ENCODE assay signal across 12 cellular contexts in genomic region chr20:17867119-17867518, GRCh38.
"Had no signal": no experiment of that assay in that cellular context is flagged by ENCODE, and none has a peak within 500 bp of the region (broad histone marks: within the 10 kb centered on the region; RNA-seq: fewer than 3 reads in every experiment).

No MANE protein-coding gene starts in this region.

- H3K36me3 Mint-ChIP-seq: immature natural killer cell, memory B cell had no signal

- H3K4me3 Mint-ChIP-seq: activated naive CD4-positive, alpha-beta T cell treated with anti-CD3 and anti-CD28 coated beads for 36 hours; immature natural killer cell; memory B cell; nephron progenitor cell; stimulated activated naive CD8-positive, alpha-beta T cell treated with anti-CD3 and anti-CD28 coated beads, Interleukin-15, Interleukin-2, amounts not matched to agents 100 ng/mL and 50 ng/mL, for 24 hours; T-helper 1 cell treated with Interleukin-12 subunit alpha and Interleukin-12 subunit beta and Interleukin-4 antibody, amounts not matched to agents 30 μg/mL and 1 μg/mL, for 36 hours had no signal

- H3K9me3 Mint-ChIP-seq: activated naive CD4-positive, alpha-beta T cell treated with anti-CD3 and anti-CD28 coated beads for 36 hours; immature natural killer cell; memory B cell; nephron progenitor cell; stimulated activated naive CD8-positive, alpha-beta T cell treated with anti-CD3 and anti-CD28 coated beads, Interleukin-15, Interleukin-2, amounts not matched to agents 100 ng/mL and 50 ng/mL, for 24 hours; T-helper 1 cell treated with Interleukin-12 subunit alpha and Interleukin-12 subunit beta and Interleukin-4 antibody, amounts not matched to agents 30 μg/mL and 1 μg/mL, for 36 hours had no signal

- DNase-seq: activated CD4-positive, alpha-beta T cell treated with anti-CD3 and anti-CD28 coated beads for 48 hours; activated naive CD4-positive, alpha-beta T cell treated with anti-CD3 and anti-CD28 coated beads for 36 hours; colonic mucosa; effector CD4-positive, alpha-beta T cell; immature natural killer cell; left colon; nephron progenitor cell; stimulated activated CD4-positive, alpha-beta T cell treated with anti-CD3 and anti-CD28 coated beads, Interleukin-15, amount 100 ng/mL, for 24 hours; stimulated activated CD4-positive, alpha-beta T cell treated with anti-CD3 and anti-CD28 coated beads, Interleukin-4, amount 100 ng/mL, for 24 hours had no signal

- ATAC-seq: left colon had no signal

- H3K27ac Mint-ChIP-seq: activated naive CD4-positive, alpha-beta T cell treated with anti-CD3 and anti-CD28 coated beads for 36 hours; immature natural killer cell; memory B cell; nephron progenitor cell; stimulated activated naive CD8-positive, alpha-beta T cell treated with anti-CD3 and anti-CD28 coated beads, Interleukin-15, Interleukin-2, amounts not matched to agents 100 ng/mL and 50 ng/mL, for 24 hours; T-helper 1 cell treated with Interleukin-12 subunit alpha and Interleukin-12 subunit beta and Interleukin-4 antibody, amounts not matched to agents 30 μg/mL and 1 μg/mL, for 36 hours had no signal
